ENCODE assay signal across 9 cellular contexts in the genomic region with DNA sequence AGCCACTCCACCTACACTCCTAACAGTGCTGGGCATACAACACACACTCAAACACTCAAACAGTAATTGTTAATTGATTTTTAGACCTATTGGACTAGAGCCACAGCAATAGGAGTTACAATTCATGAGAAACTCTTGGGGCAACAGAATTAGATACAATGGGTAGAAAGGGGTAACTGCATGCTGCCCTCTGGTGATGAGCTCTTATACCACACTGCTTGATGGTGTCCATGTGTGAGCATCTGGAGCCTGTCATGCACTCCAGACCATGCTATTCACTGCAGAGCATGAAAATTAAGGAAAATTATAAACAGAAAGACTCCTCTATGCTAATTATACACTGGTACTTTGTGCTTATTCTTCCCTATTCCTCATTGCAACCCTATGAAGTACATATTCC.
DNase-seq lines count a peak whose midpoint lies in the region; ATAC-seq and TF ChIP-seq lines count a peak whose summit lies in the region.
"Had no signal": no experiment of that assay in that cellular context is flagged by ENCODE, and none has a peak within 500 bp of the region (broad histone marks: within the 10 kb centered on the region; RNA-seq: fewer than 3 reads in every experiment).

No MANE protein-coding gene starts in this region.

- H2BK120ac ChIP-seq in H9 (ENCODE audit: low read depth, low read length, poor library complexity, severe bottlenecking) = no peak overlapping the region

- H3K27me3 ChIP-seq in H9 (ENCODE audit: insufficient read depth, low read length) = no peaks in the 10 kb centered on the region
- H3K27me3 ChIP-seq in PC-9 (ENCODE audit: insufficient read depth, low read depth) = no peaks in the 10 kb centered on the region
- H3K27me3 ChIP-seq in kidney epithelial cell (ENCODE audit: control insufficient read depth, insufficient read depth, low read length) = no peaks in the 10 kb centered on the region
- H3K27me3 ChIP-seq: BLaER1 had no signal

- H3K9me3 ChIP-seq in H9 (ENCODE audit: control insufficient read depth, low read depth, low read length) = no peaks in the 10 kb centered on the region
- H3K9me3 ChIP-seq in PC-9 (ENCODE audit: insufficient read depth, low read depth) = no peaks in the 10 kb centered on the region
- H3K9me3 ChIP-seq: BLaER1 had no signal

- H2AK5ac ChIP-seq in H9 (ENCODE audit: insufficient read length, low read length) = no peak overlapping the region

- no peak overlapping the region for H3K4me3 Mint-ChIP-seq in H9
- no peak overlapping the region for H3K4me3 Mint-ChIP-seq in activated T-cell treated with anti-CD3 and anti-CD28 coated beads, Interleukin-2, amount 50 U/mL, for 24 hours

- no peak overlapping the region for H2BK5ac ChIP-seq in H9 (ENCODE audit: insufficient read length, low read length)

- H3K23me2 ChIP-seq in H9 (ENCODE audit: insufficient read length, low read depth, low read length, poor library complexity, severe bottlenecking) = no peaks in the 10 kb centered on the region

- POLR2A ChIA-PET in PC-9 (lab: Charles Lee; ENCODE audit: unreplicated experiment) = no interaction called here

- H3F3A ChIP-seq in PC-9 (ENCODE audit: insufficient read depth, low read depth) = no peaks in the 10 kb centered on the region

- DNase-seq in COLO829 (ENCODE audit: low spot score) (peak; percentile 5), H9 (peak; percentile 36), PC-9 (no peak), kidney epithelial cell (ENCODE audit: low read depth) (no peak), SW 1271 (lab: John Stamatoyannopoulos, UW) (no peak), NCI-H774 (lab: John Stamatoyannopoulos, UW) (no peak)
- DNase-seq in activated T-cell treated with anti-CD3 and anti-CD28 coated beads, Interleukin-2, amount 50 U/mL, for 24 hours = no peak

- no peaks in the 10 kb centered on the region for H3K79me1 ChIP-seq in H9 (ENCODE audit: insufficient read depth, low read depth, low read length, poor library complexity, severe bottlenecking)

- no peak overlapping the region for H3K18ac ChIP-seq in H9 (ENCODE audit: insufficient read length, low read depth, low read length)

- H3K36me3 Mint-ChIP-seq in H9 (ENCODE audit: insufficient read depth in 1 of 3, low read depth in 3 of 3) = no peaks in the 10 kb centered on the region
- no peaks in the 10 kb centered on the region for H3K36me3 Mint-ChIP-seq in activated T-cell treated with anti-CD3 and anti-CD28 coated beads, Interleukin-2, amount 50 U/mL, for 24 hours (ENCODE audit: low read depth)

- H2BK12ac ChIP-seq in H9 (ENCODE audit: insufficient read length, low read depth, low read length) = no peak overlapping the region

- no peak for ATAC-seq in HG03439 (IDR thresholded peaks at IDR 0.05; ENCODE audit: unreplicated experiment)

- no peak overlapping the region for H3K14ac ChIP-seq in H9 (ENCODE audit: insufficient read depth, low read length)

- TF ChIP-seq CTCF in H9 (conservative IDR thresholded peaks at IDR 0.05) = peak; percentile 71
- peak; percentile 37; the same call in 1 of the 2 replicates for TF ChIP-seq CTCF in PC-9 (conservative IDR thresholded peaks at IDR 0.05)
- peak; percentile 26 for TF ChIP-seq CTCF in kidney epithelial cell (IDR thresholded peaks at IDR 0.05; ENCODE audit: insufficient read depth, low read length, poor library complexity, severe bottlenecking)

- H3K4ac ChIP-seq in H9 (ENCODE audit: low read depth, low read length) = no peak overlapping the region

- H4K91ac ChIP-seq in H9 (ENCODE audit: insufficient read length, low read depth, low read length) = no peak overlapping the region

- no peaks in the 10 kb centered on the region for H3K79me2 ChIP-seq in H9 (ENCODE audit: insufficient read depth, low read length)
- H3K79me2 ChIP-seq in PC-9 (ENCODE audit: low read depth) = no peaks in the 10 kb centered on the region

- H3K4me2 ChIP-seq in H9 (ENCODE audit: insufficient read depth, insufficient read length, low read length) = no peak overlapping the region
- H3K4me2 ChIP-seq in PC-9 = no peak overlapping the region
- H3K4me2 ChIP-seq: BLaER1 had no signal

- CTCF ChIA-PET in PC-9 (lab: Charles Lee) = no interaction called here

- no peak overlapping the region for H3T11ph ChIP-seq in H9 (ENCODE audit: low read length)

- no peak overlapping the region for H4K8ac ChIP-seq in H9 (replicated peaks; ENCODE audit: insufficient read length, low read depth, low read length)

- H3K27ac Mint-ChIP-seq in H9 = no peak overlapping the region
- H3K27ac Mint-ChIP-seq in activated T-cell treated with anti-CD3 and anti-CD28 coated beads, Interleukin-2, amount 50 U/mL, for 24 hours = no peak overlapping the region

- no peak overlapping the region for H2BK15ac ChIP-seq in H9 (ENCODE audit: low read depth, low read length)

- H2AFZ ChIP-seq in H9 (ENCODE audit: low read length) = no peak overlapping the region
- no peak overlapping the region for H2AFZ ChIP-seq in PC-9

- intact Hi-C loops in PC-9 (cut with micrococcal nuclease; ENCODE audit: unreplicated experiment) = no loop called here

- H3K36me3 ChIP-seq in PC-9 (ENCODE audit: low read depth) (no peaks in the 10 kb centered on the region), kidney epithelial cell (ENCODE audit: control insufficient read depth, insufficient read depth, low read length) (no peaks in the 10 kb centered on the region)
- H3K36me3 ChIP-seq: BLaER1 had no signal

- H3K27me3 Mint-ChIP-seq in H9 (ENCODE audit: low read depth) = no peaks in the 10 kb centered on the region
- H3K27me3 Mint-ChIP-seq in activated T-cell treated with anti-CD3 and anti-CD28 coated beads, Interleukin-2, amount 50 U/mL, for 24 hours = no peaks in the 10 kb centered on the region

- no peak overlapping the region for H3K4me3 ChIP-seq in PC-9
- H3K4me3 ChIP-seq in kidney epithelial cell (ENCODE audit: low read depth, low read length) = no peak overlapping the region
- H3K4me3 ChIP-seq: BLaER1 had no signal

- H3K56ac ChIP-seq in H9 (ENCODE audit: insufficient read length, low read depth, low read length) = no peak overlapping the region

- no peaks in the 10 kb centered on the region for H3K9me2 ChIP-seq in PC-9 (ENCODE audit: insufficient read depth)

- no peak overlapping the region for H3K9ac ChIP-seq in H9 (ENCODE audit: extremely low read depth, insufficient read length, low read length)
- H3K9ac ChIP-seq: BLaER1 had no signal

- no peaks in the 10 kb centered on the region for H3K9me3 Mint-ChIP-seq in H9
- H3K9me3 Mint-ChIP-seq in activated T-cell treated with anti-CD3 and anti-CD28 coated beads, Interleukin-2, amount 50 U/mL, for 24 hours = peaks cover 7% of the 10 kb centered on the region

- no peak overlapping the region for H2BK20ac ChIP-seq in H9 (ENCODE audit: low read depth, low read length, poor library complexity, severe bottlenecking)

- no peak overlapping the region for H4K5ac ChIP-seq in H9 (ENCODE audit: insufficient read length, low read depth, low read length)

- H3K4me1 Mint-ChIP-seq in H9 = no peaks in the 10 kb centered on the region
- H3K4me1 Mint-ChIP-seq in activated T-cell treated with anti-CD3 and anti-CD28 coated beads, Interleukin-2, amount 50 U/mL, for 24 hours (ENCODE audit: low read depth) = no peaks in the 10 kb centered on the region

- H3K23ac ChIP-seq in H9 (ENCODE audit: insufficient read length, low read depth, low read length) = no peak overlapping the region

- no peak overlapping the region for H3K27ac ChIP-seq in H9 (ENCODE audit: insufficient read length, low read depth, low read length)
- no peak overlapping the region for H3K27ac ChIP-seq in PC-9
- H3K27ac ChIP-seq: BLaER1 had no signal

- BruUV-seq in PC-9 (replicated peaks; lab: Mats Ljungman, UMichigan) = no TSS peak

- H4K20me1 ChIP-seq in H9 (ENCODE audit: control insufficient read depth, insufficient read depth, insufficient read length) = no peaks in the 10 kb centered on the region
- no peaks in the 10 kb centered on the region for H4K20me1 ChIP-seq in PC-9 (ENCODE audit: insufficient read depth)
- H4K20me1 ChIP-seq: BLaER1 had no signal

- H3K4me1 ChIP-seq in H9 (ENCODE audit: insufficient read depth, low read length) (no peaks in the 10 kb centered on the region), PC-9 (replicated peaks; ENCODE audit: insufficient read depth) (no peaks in the 10 kb centered on the region)
- H3K4me1 ChIP-seq: BLaER1 had no signal

Comparison
In these comparisons a context has a peak if more than half of its experiments do, and no peak if none do; other contexts are left out.
1. DNase-seq: peak in COLO829 (single experiment) and H9 (single experiment); none in PC-9 (0 of 2), kidney epithelial cell (single experiment), activated T-cell treated with anti-CD3 and anti-CD28 coated beads, Interleukin-2, amount 50 U/mL, for 24 hours (single experiment), SW 1271 (0 of 2) and NCI-H774 (single experiment).
2. Peak in every context shown above with its lines, with median percentiles within 50 percentile points of each other: CTCF ChIP-seq.